1 cellular context compared by ENCODE assay signal in the genomic region with DNA sequence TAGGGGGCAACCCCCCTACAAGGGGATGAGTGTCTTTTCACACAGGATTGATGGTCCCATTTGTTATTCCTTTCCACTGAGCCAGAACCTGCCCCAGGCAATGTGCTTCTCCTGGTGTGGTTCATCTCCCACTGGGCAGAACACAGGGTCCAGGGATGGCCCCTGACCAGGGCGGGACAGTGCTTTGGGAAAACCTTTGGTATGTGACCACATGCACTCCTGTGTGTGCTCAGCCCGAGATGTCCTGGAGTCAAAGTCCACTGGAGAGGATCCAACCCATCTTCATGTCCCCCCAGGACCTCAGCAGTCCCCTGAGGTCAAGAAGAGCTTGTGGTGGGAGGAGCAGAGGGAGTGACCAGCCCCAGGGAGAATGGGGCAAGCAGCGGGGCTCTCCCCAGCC.
TF ChIP-seq lines count a peak whose summit lies in the region.
"Not testable (repeated sequence)": the region's sequence is repeated elsewhere in the genome, so short reads cannot be mapped to it uniquely, and the experiment has no call there.

No MANE protein-coding gene starts in this region.

TF ChIP-seq in HepG2, 621 proteins besides CTCF, POLR2A, EP300 and RAD21:
- TF ChIP-seq NR2F6 (IDR thresholded peaks at IDR 0.05), result not testable (repeated sequence)
- 0 out of 2 replicates have a peak, but pooled peaks have one; percentile 13 for TF ChIP-seq NR2F6 (CRISPR knock-in tag; IDR thresholded peaks at IDR 0.05)
- peak; percentile 80; the same call in 1 of the 2 replicates for TF ChIP-seq THRA (CRISPR knock-in tag; IDR thresholded peaks at IDR 0.05; ENCODE audit: borderline replicate concordance)
- peak; percentile 32; the same call in 1 of the 2 replicates for TF ChIP-seq RXRA (CRISPR knock-in tag; IDR thresholded peaks at IDR 0.05)
- TF ChIP-seq, protein P1, sequence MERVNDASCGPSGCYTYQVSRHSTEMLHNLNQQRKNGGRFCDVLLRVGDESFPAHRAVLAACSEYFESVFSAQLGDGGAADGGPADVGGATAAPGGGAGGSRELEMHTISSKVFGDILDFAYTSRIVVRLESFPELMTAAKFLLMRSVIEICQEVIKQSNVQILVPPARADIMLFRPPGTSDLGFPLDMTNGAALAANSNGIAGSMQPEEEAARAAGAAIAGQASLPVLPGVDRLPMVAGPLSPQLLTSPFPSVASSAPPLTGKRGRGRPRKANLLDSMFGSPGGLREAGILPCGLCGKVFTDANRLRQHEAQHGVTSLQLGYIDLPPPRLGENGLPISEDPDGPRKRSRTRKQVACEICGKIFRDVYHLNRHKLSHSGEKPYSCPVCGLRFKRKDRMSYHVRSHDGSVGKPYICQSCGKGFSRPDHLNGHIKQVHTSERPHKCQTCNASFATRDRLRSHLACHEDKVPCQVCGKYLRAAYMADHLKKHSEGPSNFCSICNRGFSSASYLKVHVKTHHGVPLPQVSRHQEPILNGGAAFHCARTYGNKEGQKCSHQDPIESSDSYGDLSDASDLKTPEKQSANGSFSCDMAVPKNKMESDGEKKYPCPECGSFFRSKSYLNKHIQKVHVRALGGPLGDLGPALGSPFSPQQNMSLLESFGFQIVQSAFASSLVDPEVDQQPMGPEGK (CRISPR knock-in tag; IDR thresholded peaks at IDR 0.05), result peak; percentile 47; the same call in 1 of the 2 replicates
- peak; percentile 51; the same call in 1 of the 2 replicates for TF ChIP-seq SP5 (CRISPR knock-in tag; IDR thresholded peaks at IDR 0.05; ENCODE audit: borderline replicate concordance, low read depth)
- TF ChIP-seq HNF4A (CRISPR knock-in tag; IDR thresholded peaks at IDR 0.05), result peak; percentile 73
